In genomic region chr13:19957320-19958118, GRCh38 we compare ENCODE assay signal across 8 cellular contexts. TPM values are rescaled to one million over a fixed set of nuclear protein-coding genes. Genes with fewer than 3 reads are reported as not detected.
DNase-seq lines count a peak whose midpoint lies in the region; ATAC-seq, FAIRE-seq and TF ChIP-seq lines count a peak whose summit lies in the region.

No MANE protein-coding gene starts in this region.

- H3K27me3 Mint-ChIP-seq in GM23338 (ENCODE audit: insufficient read depth, low read depth, poor library complexity) (peaks cover 6% of the 10 kb centered on the region), astrocyte (ENCODE audit: low read depth, unreplicated experiment) (no peaks in the 10 kb centered on the region)
- H3K27me3 Mint-ChIP-seq in T-helper 1 cell treated with Interleukin-12 subunit alpha and Interleukin-12 subunit beta and Interleukin-4 antibody, amounts not matched to agents 30 μg/mL and 1 μg/mL, for 36 hours (ENCODE audit: low read depth): peaks cover 19% of the 10 kb centered on the region

- peak; percentile 61 to 71 for TF ChIP-seq CTCF in GM23338 (conservative IDR thresholded peaks at IDR 0.05; ENCODE audit: low read depth in 2 of 2)
- TF ChIP-seq CTCF in astrocyte (IDR thresholded peaks at IDR 0.05; ENCODE audit: insufficient read depth, low read depth, low read length): peak; percentile 56
- peak; percentile 60 to 78 (median 78) for TF ChIP-seq CTCF in vagina (IDR thresholded peaks at IDR 0.05)

- H2AFZ ChIP-seq in GM23338 (no peak overlapping the region), astrocyte (ENCODE audit: low read depth, low read length) (peak overlapping the region; percentile 88)

- peak overlapping the region; percentile 72 for H3K4me2 ChIP-seq in GM23338
- peak overlapping the region; percentile 81 for H3K4me2 ChIP-seq in astrocyte (ENCODE audit: low read length)

- ATAC-seq in GM23338: peak; percentile 31

- peak; percentile 76 for DNase-seq in ELR (ENCODE audit: low read depth)
- peak; percentile 91 for DNase-seq in GM23338 (ENCODE audit: low spot score)
- DNase-seq in NCI-H1092 (lab: John Stamatoyannopoulos, UW): peak; percentile 89
- DNase-seq in astrocyte (ENCODE audit: low read depth): peak; percentile 73
- peak; percentile 69 to 83 for DNase-seq in hippocampal formation (lab: John Stamatoyannopoulos, UW)
- peak; percentile 64 for DNase-seq in renal cortical epithelial cell (ENCODE audit: low read depth)
- DNase-seq in vagina (ENCODE audit: extremely low spot score in 2 of 2): peak in 1 of 2 donors; percentile 92

- H3K9me2 ChIP-seq in GM23338 (ENCODE audit: insufficient read depth): no peaks in the 10 kb centered on the region

- H3K36me3 ChIP-seq in GM23338 (ENCODE audit: insufficient read depth) (peaks cover 10% of the 10 kb centered on the region), astrocyte (ENCODE audit: insufficient read depth, low read length) (no peaks in the 10 kb centered on the region), vagina (no peaks in the 10 kb centered on the region)

- peak overlapping the region; percentile 99 for H3K27ac ChIP-seq in GM23338 (ENCODE audit: low read depth)
- H3K27ac ChIP-seq in astrocyte (ENCODE audit: low read depth, low read length): peak overlapping the region; percentile 78
- H3K27ac ChIP-seq in vagina: peak overlapping the region; percentile 99

- H3K4me3 ChIP-seq in GM23338 (peak overlapping the region; percentile 75), astrocyte (ENCODE audit: insufficient read depth, low read depth, low read length) (peak overlapping the region; percentile 55), vagina (peak overlapping the region; percentile 62 to 70)

- FAIRE-seq in astrocyte (lab: Jason Lieb, UNC): peak; percentile 92

- peaks cover 18% of the 10 kb centered on the region for H3K4me1 ChIP-seq in GM23338 (ENCODE audit: insufficient read depth)
- H3K4me1 ChIP-seq in astrocyte (ENCODE audit: insufficient read depth, low read length): peaks cover 18% of the 10 kb centered on the region
- H3K4me1 ChIP-seq in vagina: peaks cover 30% of the 10 kb centered on the region

- peaks cover 4% of the 10 kb centered on the region for H3K9me3 Mint-ChIP-seq in GM23338
- H3K9me3 Mint-ChIP-seq in T-helper 1 cell treated with Interleukin-12 subunit alpha and Interleukin-12 subunit beta and Interleukin-4 antibody, amounts not matched to agents 30 μg/mL and 1 μg/mL, for 36 hours: no peaks in the 10 kb centered on the region
- no peaks in the 10 kb centered on the region for H3K9me3 Mint-ChIP-seq in astrocyte (ENCODE audit: unreplicated experiment)

- H3K27ac Mint-ChIP-seq in GM23338 (peak overlapping the region; percentile 95), astrocyte (ENCODE audit: unreplicated experiment) (peak overlapping the region; percentile 85)
- H3K27ac Mint-ChIP-seq in T-helper 1 cell treated with Interleukin-12 subunit alpha and Interleukin-12 subunit beta and Interleukin-4 antibody, amounts not matched to agents 30 μg/mL and 1 μg/mL, for 36 hours: peak overlapping the region; percentile 88

- TF ChIP-seq POLR2A in vagina (IDR thresholded peaks at IDR 0.05): peak in 1 of 2 donors; percentile 57

- H3F3A ChIP-seq in GM23338 (replicated peaks; ENCODE audit: low read depth): peaks cover 3% of the 10 kb centered on the region; the same call in 1 of the 2 replicates

- peaks cover 18% of the 10 kb centered on the region for H3K4me1 Mint-ChIP-seq in GM23338
- H3K4me1 Mint-ChIP-seq in T-helper 1 cell treated with Interleukin-12 subunit alpha and Interleukin-12 subunit beta and Interleukin-4 antibody, amounts not matched to agents 30 μg/mL and 1 μg/mL, for 36 hours (ENCODE audit: low read depth): peaks cover 30% of the 10 kb centered on the region
- H3K4me1 Mint-ChIP-seq in astrocyte (ENCODE audit: low read depth, unreplicated experiment): peaks cover 9% of the 10 kb centered on the region

- H3K36me3 Mint-ChIP-seq in GM23338 (ENCODE audit: low read depth) (peaks cover 29% of the 10 kb centered on the region), astrocyte (ENCODE audit: low read depth, unreplicated experiment) (no peaks in the 10 kb centered on the region)
- H3K36me3 Mint-ChIP-seq in T-helper 1 cell treated with Interleukin-12 subunit alpha and Interleukin-12 subunit beta and Interleukin-4 antibody, amounts not matched to agents 30 μg/mL and 1 μg/mL, for 36 hours (ENCODE audit: low read depth): peaks cover 5% of the 10 kb centered on the region

- intact Hi-C loops in vagina (cut with DNase I): loop anchor here (5.0 kb wide), 1 partner anchor 95 kb away; the partner anchor contains the start of gene ZMYM5

- peak overlapping the region; percentile 77 for H3K9ac ChIP-seq in astrocyte (ENCODE audit: low read length)

- H3K9me3 ChIP-seq in astrocyte (ENCODE audit: insufficient read depth, low read depth, low read length): no peaks in the 10 kb centered on the region
- H3K9me3 ChIP-seq in vagina: no peaks in the 10 kb centered on the region

- H3K79me2 ChIP-seq in GM23338 (replicated peaks; ENCODE audit: insufficient read depth) (peaks cover 31% of the 10 kb centered on the region), astrocyte (ENCODE audit: insufficient read depth, low read length) (peaks cover 32% of the 10 kb centered on the region)

- H3K27me3 ChIP-seq in GM23338 (ENCODE audit: insufficient read depth) (no peaks in the 10 kb centered on the region), astrocyte (ENCODE audit: insufficient read depth, low read length) (peaks cover 3% of the 10 kb centered on the region), vagina (no peaks in the 10 kb centered on the region)

- H3K4me3 Mint-ChIP-seq in GM23338: peak overlapping the region; percentile 77
- H3K4me3 Mint-ChIP-seq in T-helper 1 cell treated with Interleukin-12 subunit alpha and Interleukin-12 subunit beta and Interleukin-4 antibody, amounts not matched to agents 30 μg/mL and 1 μg/mL, for 36 hours: peak overlapping the region; percentile 72
- H3K4me3 Mint-ChIP-seq in astrocyte (ENCODE audit: unreplicated experiment): peak overlapping the region; percentile 76

- H4K20me1 ChIP-seq in GM23338 (replicated peaks; ENCODE audit: insufficient read depth): peaks cover 18% of the 10 kb centered on the region
- H4K20me1 ChIP-seq in astrocyte (ENCODE audit: insufficient read depth, low read length): peaks cover 28% of the 10 kb centered on the region

TF ChIP-seq in GM23338, 12 proteins besides CTCF, POLR2A, EP300 and RAD21 (continues in another document):
- no peak for TF ChIP-seq ZNF331 (CRISPR knock-in tag; IDR thresholded peaks at IDR 0.05; ENCODE audit: low read depth)
- TF ChIP-seq POLR2AphosphoS5 (IDR thresholded peaks at IDR 0.05; ENCODE audit: low read depth): peak; percentile 66
- no peak for TF ChIP-seq STAT1 (IDR thresholded peaks at IDR 0.05; ENCODE audit: unreplicated experiment)
- TF ChIP-seq CREB1 (CRISPR knock-in tag; IDR thresholded peaks at IDR 0.05; ENCODE audit: low read depth): peak; percentile 91
- TF ChIP-seq ETS1 (IDR thresholded peaks at IDR 0.05): no peak

RNA-seq across cellular contexts. Expression of gene ZMYM2, which starts 1.0 kb away (rescaled TPM):
- 153 and 159 TPM in 2 replicates for total RNA-seq in GM23338 (2014; rRNA removed; shearing (Covaris generic))
- 63.6 and 87.9 TPM in 2 replicates for polyA plus RNA-seq in GM23338 (2016; fragmentation: Nextera tagmentation; extraction: Ambion mirVana)
- total RNA-seq in astrocyte (103 and 109 TPM in 2 replicates), renal cortical epithelial cell (57.3 and 105 TPM in 2 replicates), vagina (80.8 TPM)
